8 cellular contexts compared by ENCODE assay signal in genomic region chr14:77028384-77029246, GRCh38. TPM values are rescaled to one million over a fixed set of nuclear protein-coding genes. Genes with fewer than 3 reads are reported as not detected.
A peak's percentile ranks its signal among the peaks of the same experiment; 100 is the strongest.
DNase-seq lines count a peak whose midpoint lies in the region; ATAC-seq, FAIRE-seq and TF ChIP-seq lines count a peak whose summit lies in the region.

IRF2BPL (minus strand) TSS chr14:77028708; CDS start chr14:77027792, 916 bp downstream.

- DNase-seq in GM12892 (ENCODE audit: insufficient read length) (peak; percentile 91), NCI-H1436 (lab: John Stamatoyannopoulos, UW) (peak; percentile 96), SW480 (ENCODE audit: low spot score) (peak; percentile 99), head of caudate nucleus (peak; percentile 95 to 99 (median 98)), pancreas (peak; percentile 99 to 100 (median 100)), tibial artery (peak; percentile 99)
- peak; percentile 79 for DNase-seq in activated naive CD8-positive, alpha-beta T cell treated with anti-CD3 and anti-CD28 coated beads, Interleukin-2, amount 50 U/mL, for 16 hours (ENCODE audit: low read depth, low spot score)

- H3K9me3 ChIP-seq in pancreas (no peaks in the 10 kb centered on the region), tibial artery (no peaks in the 10 kb centered on the region)

- TF ChIP-seq CTCF in pancreas (IDR thresholded peaks at IDR 0.05): no peak
- no peak for TF ChIP-seq CTCF in tibial artery (IDR thresholded peaks at IDR 0.05)

- H3K36me3 ChIP-seq in pancreas: no peaks in the 10 kb centered on the region
- peaks cover 0 to 14% (median 0%) of the 10 kb centered on the region in 3 donors for H3K36me3 ChIP-seq in tibial artery

- peak; percentile 83 for TF ChIP-seq POLR2A in GM12892 (IDR thresholded peaks at IDR 0.05; ENCODE audit: low read depth, low read length)

- H3K4me3 ChIP-seq in pancreas (peak within 1 kb of the TSS; percentile 81 to 93 (median 86)), tibial artery (peak within 1 kb of the TSS; percentile 82 to 94)

- no peaks in the 10 kb centered on the region for H3K27me3 ChIP-seq in pancreas
- H3K27me3 ChIP-seq in tibial artery: no peaks in the 10 kb centered on the region

- peak within 1 kb of the TSS; percentile 99 to 100 (median 100) for H3K27ac ChIP-seq in pancreas
- peak within 1 kb of the TSS; percentile 97 to 99 for H3K27ac ChIP-seq in tibial artery

- intact Hi-C loops in head of caudate nucleus (cut with DNase I) (loop anchor here (1.0 to 2.0 kb wide), 2 partner anchors 12 to 110 kb away; no protein-coding TSS in a partner anchor), pancreas (cut with DNase I) (loop anchor here in 1 of 3 donors (10.0 kb wide), 1 partner anchor 74 kb away; no protein-coding TSS in a partner anchor), tibial artery (cut with DNase I; ENCODE audit: low total_unique reads) (loop anchor here (5.0 kb wide), 2 partner anchors 71 to 111 kb away; no protein-coding TSS in a partner anchor)

- FAIRE-seq in GM12892 (lab: Jason Lieb, UNC) (peak; percentile 96), pancreas (lab: Jason Lieb, UNC) (no peak)

- 0 to 1% methylated on average over 47 to 84 of the region's 84 CpGs for WGBS in pancreas, 2 donors

- ATAC-seq in HG02840 (IDR thresholded peaks at IDR 0.05; ENCODE audit: low FRiP score, unreplicated experiment): peak; percentile 76
- ATAC-seq in pancreas: peak; percentile 48 to 71 (median 60)

- H3K4me1 ChIP-seq in pancreas (peaks cover 37 to 49% (median 44%) of the 10 kb centered on the region in 3 donors), tibial artery (peaks cover 0 to 64% (median 53%) of the 10 kb centered on the region in 4 donors)

RNA-seq across cellular contexts. Expression of gene IRF2BPL, which starts in this region (rescaled TPM):
- 3.9 TPM for polyA plus RNA-seq in GM12892 (2012; ENCODE audit: missing spikeins)
- 10 to 100 TPM; 15.4 to 32.2 (median 25.5) TPM for total RNA-seq in pancreas
- 10 to 100 TPM in 1 of 2 donors, 1 to 10 TPM in 1; 6.2 to 13.7 TPM for polyA plus RNA-seq in pancreas

Comparison
In these comparisons a context has a peak if more than half of its experiments do, and no peak if none do; other contexts are left out.
1. Peak in every context shown above with its lines: DNase-seq, ATAC-seq, H3K4me3 ChIP-seq and H3K27ac ChIP-seq.